Comparison of ENCODE assay signal across 22 cellular contexts in the genomic region with DNA sequence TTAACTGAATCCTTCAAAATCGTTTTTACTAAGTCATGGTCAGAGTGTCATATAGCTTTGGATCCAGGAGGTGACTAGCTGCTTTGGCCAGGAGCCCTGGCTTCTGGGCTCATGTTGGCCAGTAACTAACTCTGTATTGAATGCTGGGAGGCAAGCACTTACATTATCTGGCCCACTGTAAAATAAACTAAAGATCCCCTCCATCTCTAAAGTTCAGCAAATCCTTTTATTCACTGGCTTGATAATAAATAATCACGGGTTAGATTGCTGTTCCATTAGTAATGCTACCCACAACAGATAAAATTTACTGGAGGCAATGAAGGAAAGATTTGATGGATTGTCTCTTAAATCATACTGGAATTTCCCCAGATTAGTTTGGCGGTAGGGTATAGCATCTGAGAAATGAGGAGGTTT.
DNase-seq lines count a peak whose midpoint lies in the region; ATAC-seq, FAIRE-seq and TF ChIP-seq lines count a peak whose summit lies in the region.
"Had no signal": no experiment of that assay in that cellular context is flagged by ENCODE, and none has a peak within 500 bp of the region (broad histone marks: within the 10 kb centered on the region; RNA-seq: fewer than 3 reads in every experiment).

No MANE protein-coding gene starts in this region.

- FAIRE-seq in HTR-8/SVneo (lab: Jason Lieb, UNC) = no peak
- FAIRE-seq: D721Med, GM18507 had no signal

- TF ChIP-seq CTCF in brain microvascular endothelial cell (IDR thresholded peaks at IDR 0.05; ENCODE audit: low read depth, low read length, missing control alignments) (no peak), lower leg skin (IDR thresholded peaks at IDR 0.05) (no peak)

- intact Hi-C loops in lower leg skin (cut with DNase I; ENCODE audit: low total_unique reads) = no loop called here

- H3K4me3 ChIP-seq in brain microvascular endothelial cell (ENCODE audit: low read depth, low read length) (no peak overlapping the region), lower leg skin (ENCODE audit: low read depth, poor library complexity, severe bottlenecking) (no peak overlapping the region)
- H3K4me3 ChIP-seq: suprapubic skin had no signal

- in situ Hi-C loops in brain microvascular endothelial cell (cut with HindIII; ENCODE audit: low pct_ligation_motif_present, low sequenced_read_pairs) = no loop called here

- ATAC-seq in HG02571 (IDR thresholded peaks at IDR 0.05; ENCODE audit: unreplicated experiment) = no peak
- ATAC-seq: sciatic nerve had no signal

- H3K27me3 ChIP-seq in brain microvascular endothelial cell (replicated peaks) = no peaks in the 10 kb centered on the region
- H3K27me3 ChIP-seq: neutrophil, suprapubic skin had no signal

- H3K27ac ChIP-seq in brain microvascular endothelial cell = peak overlapping the region; percentile 47
- H3K27ac ChIP-seq: neutrophil, suprapubic skin had no signal

- H3K36me3 ChIP-seq in brain microvascular endothelial cell (replicated peaks) = no peaks in the 10 kb centered on the region
- H3K36me3 ChIP-seq: neutrophil, suprapubic skin had no signal

- DNase-seq in AG20443 (ENCODE audit: low spot score) = peak; percentile 53
- DNase-seq in HTR-8/SVneo (ENCODE audit: insufficient read length, low spot score) = peak; percentile 49
- DNase-seq in brain microvascular endothelial cell = peak; percentile 77
- DNase-seq in non-pigmented ciliary epithelial cell (ENCODE audit: low read depth) = peak; percentile 54
- DNase-seq in SIG-M5 (lab: John Stamatoyannopoulos, UW) = no peak
- DNase-seq in lower leg skin (ENCODE audit: low spot score in 2 of 2) = no peak
- DNase-seq in NCI-H510A treated with DMSO at 0.1 percent for 48 hours (lab: John Stamatoyannopoulos, UW) = no peak
- DNase-seq: activated CD4-positive, alpha-beta T cell treated with anti-CD3 and anti-CD28 coated beads for 1 hour; activated CD8-positive, alpha-beta memory T cell treated with anti-CD3 and anti-CD28 coated beads, Interleukin-2, amount 50 U/mL, for 48 hours; activated naive CD4-positive, alpha-beta T cell; dermis blood vessel endothelial cell; hypothalamus; left cardiac atrium; NCI-H1417 treated with DMSO at 0.1 percent for 48 hours; NCI-H2227 treated with DMSO at 0.1 percent for 48 hours; stimulated activated CD4-positive, alpha-beta T cell treated with anti-CD3 and anti-CD28 coated beads, Interleukin-4, amount 100 ng/mL, for 1 hour had no signal

- no peak for TF ChIP-seq POLR2A in lower leg skin (IDR thresholded peaks at IDR 0.05)

- 36 to 41% methylated on average over 3 of the region's 3 CpGs for WGBS in lower leg skin, 2 donors

Comparison
In these comparisons a context has a peak if more than half of its experiments do, and no peak if none do; other contexts are left out.
1. DNase-seq: peak in AG20443 (single experiment), HTR-8/SVneo (single experiment), brain microvascular endothelial cell (single experiment) and non-pigmented ciliary epithelial cell (single experiment); none in SIG-M5 (single experiment), lower leg skin (0 of 2) and NCI-H510A treated with DMSO at 0.1 percent for 48 hours (single experiment).